Comparison of ENCODE assay signal across 19 cellular contexts in the genomic region with DNA sequence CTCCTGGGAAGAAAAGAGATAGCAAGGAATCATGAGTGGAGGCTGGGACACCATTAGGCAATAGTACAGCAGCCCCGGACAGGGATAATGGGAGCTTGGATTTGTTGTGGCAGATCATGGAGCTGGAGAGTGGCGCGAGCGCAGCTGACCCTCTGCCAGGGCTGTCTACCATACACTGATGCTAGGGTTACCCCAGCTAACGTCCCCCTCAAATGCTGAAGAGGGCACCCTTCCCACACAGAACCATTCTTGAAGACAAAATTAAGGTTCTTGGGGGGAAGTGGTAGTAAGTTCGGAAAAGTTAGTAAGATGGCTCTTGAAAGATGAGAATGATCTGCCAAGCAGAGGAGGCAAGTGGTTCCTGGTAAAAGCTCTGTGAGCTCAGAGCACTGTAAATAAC.
DNase-seq lines count a peak whose midpoint lies in the region; ATAC-seq and TF ChIP-seq lines count a peak whose summit lies in the region.
"Had no signal": no experiment of that assay in that cellular context is flagged by ENCODE, and none has a peak within 500 bp of the region (broad histone marks: within the 10 kb centered on the region; RNA-seq: fewer than 3 reads in every experiment).

No MANE protein-coding gene starts in this region.

- peaks cover 66% of the 10 kb centered on the region for H4K20me1 ChIP-seq in SK-N-SH (ENCODE audit: insufficient read depth)

- H3K4me1 ChIP-seq in SK-N-SH (ENCODE audit: control insufficient read depth in 1 of 2, insufficient read depth in 2 of 2, low read depth in 1 of 2, low read length in 1 of 2): peaks cover 15 to 17% of the 10 kb centered on the region in 2 experiments; a peak in 3 of 4 replicates
- H3K4me1 ChIP-seq: SJCRH30 had no signal

- H3K4me3 ChIP-seq in SK-N-SH (ENCODE audit: low read depth in 2 of 2, low read length in 1 of 2) (no peak overlapping the region), fibroblast of pulmonary artery (replicated peaks; ENCODE audit: low read depth, low read length) (no peak overlapping the region)
- H3K4me3 ChIP-seq: ovary, SJCRH30, vagina had no signal

- H3K27me3 ChIP-seq in SK-N-SH (ENCODE audit: insufficient read depth): no peaks in the 10 kb centered on the region
- H3K27me3 ChIP-seq: ovary, SJCRH30, vagina had no signal

- H2AFZ ChIP-seq in SK-N-SH (ENCODE audit: low read depth): no peak overlapping the region

- H3K9me3 ChIP-seq in SK-N-SH: no peaks in the 10 kb centered on the region
- H3K9me3 ChIP-seq: ovary, SJCRH30, vagina had no signal

- TF ChIP-seq EP300 in SK-N-SH (IDR thresholded peaks at IDR 0.05; ENCODE audit: borderline replicate concordance in 1 of 2, low read depth in 1 of 2, low read length in 1 of 2): no peak

- H3K4me2 ChIP-seq in SK-N-SH: no peak overlapping the region

- DNase-seq in D341Med (ENCODE audit: low spot score) (peak; percentile 59), SK-N-SH (no peak), fibroblast of pulmonary artery (ENCODE audit: low read depth) (no peak), NCI-H2081 (lab: John Stamatoyannopoulos, UW) (no peak)
- DNase-seq: activated CD4-positive, alpha-beta T cell treated with anti-CD3 and anti-CD28 coated beads, Interleukin-2, amount 50 U/mL, for 4 hours; activated naive CD8-positive, alpha-beta T cell treated with anti-CD3 and anti-CD28 coated beads, Interleukin-2, amount 50 U/mL, for 24 hours; activated T-cell treated with anti-CD3 and anti-CD28 coated beads, Interleukin-2, amount 50 U/mL, for 24 hours; central memory CD4-positive, alpha-beta T cell; head of caudate nucleus; NCI-H1092 treated with DMSO at 0.1 percent for 48 hours; ovary; stimulated activated naive CD4-positive, alpha-beta T cell treated with Interleukin-2 at 50 U/mL for 16 hours; T1000 had no signal

- peak; percentile 37 for TF ChIP-seq RAD21 in SK-N-SH (IDR thresholded peaks at IDR 0.05; ENCODE audit: low read length)

- no peaks in the 10 kb centered on the region for H3K9me2 ChIP-seq in SK-N-SH

- no peak overlapping the region for H3K9ac ChIP-seq in SK-N-SH

- TF ChIP-seq CTCF in SK-N-SH (IDR thresholded peaks at IDR 0.05) (peak; percentile 24; the same call in 1 of the 2 replicates), fibroblast of pulmonary artery (IDR thresholded peaks at IDR 0.05; ENCODE audit: low read length, missing control alignments) (peak; percentile 26)

- peaks cover 95% of the 10 kb centered on the region for H3K79me2 ChIP-seq in SK-N-SH (ENCODE audit: insufficient read depth)

- peak overlapping the region in 1 of 2 experiments; percentile 47; a peak in 2 of 4 replicates for H3K27ac ChIP-seq in SK-N-SH (ENCODE audit: low read depth in 2 of 2, low read length in 1 of 2)
- H3K27ac ChIP-seq: ovary, SJCRH30, vagina had no signal

- CTCF ChIA-PET in SK-N-SH (lab: Yijun Ruan, JAX): interaction anchor here (5.0 kb wide), 1 partner anchor 170 kb away, joined by 42 read pairs; no protein-coding TSS in a partner anchor

- ATAC-seq in GM18867 (IDR thresholded peaks at IDR 0.05; ENCODE audit: unreplicated experiment): peak; percentile 56
- ATAC-seq in GM19351 (IDR thresholded peaks at IDR 0.05; ENCODE audit: unreplicated experiment): no peak
- no peak for ATAC-seq in HG02973 (IDR thresholded peaks at IDR 0.05; ENCODE audit: unreplicated experiment)
- no peak for ATAC-seq in GM21360 (IDR thresholded peaks at IDR 0.05; ENCODE audit: unreplicated experiment)
- ATAC-seq: activated naive CD8-positive, alpha-beta T cell treated with anti-CD3 and anti-CD28 coated beads, Interleukin-2, amount 50 U/mL, for 24 hours had no signal

- H3F3A ChIP-seq in SK-N-SH (replicated peaks; ENCODE audit: insufficient read depth): peaks cover 72% of the 10 kb centered on the region

- peaks cover 20 to 51% of the 10 kb centered on the region in 2 experiments for H3K36me3 ChIP-seq in SK-N-SH (replicated peaks in 1 of 2; ENCODE audit: control insufficient read depth in 1 of 2, insufficient read depth in 2 of 2, low read length in 1 of 2)
- H3K36me3 ChIP-seq: ovary, SJCRH30 had no signal

- POLR2A ChIA-PET in SK-N-SH (lab: Yijun Ruan, JAX): no interaction called here

- 64% methylated on average over 3 of the region's 6 CpGs for WGBS in SK-N-SH (ENCODE audit: low lambda C conversion rate)

TF ChIP-seq in SK-N-SH, 30 proteins besides CTCF, POLR2A, EP300 and RAD21:
- TF ChIP-seq RCOR1 (IDR thresholded peaks at IDR 0.05; ENCODE audit: low read length): no peak
- peak; percentile 10; the same call in 1 of the 2 replicates for TF ChIP-seq SMC3 (IDR thresholded peaks at IDR 0.05; ENCODE audit: low read depth, low read length)
- TF ChIP-seq, protein P1, sequence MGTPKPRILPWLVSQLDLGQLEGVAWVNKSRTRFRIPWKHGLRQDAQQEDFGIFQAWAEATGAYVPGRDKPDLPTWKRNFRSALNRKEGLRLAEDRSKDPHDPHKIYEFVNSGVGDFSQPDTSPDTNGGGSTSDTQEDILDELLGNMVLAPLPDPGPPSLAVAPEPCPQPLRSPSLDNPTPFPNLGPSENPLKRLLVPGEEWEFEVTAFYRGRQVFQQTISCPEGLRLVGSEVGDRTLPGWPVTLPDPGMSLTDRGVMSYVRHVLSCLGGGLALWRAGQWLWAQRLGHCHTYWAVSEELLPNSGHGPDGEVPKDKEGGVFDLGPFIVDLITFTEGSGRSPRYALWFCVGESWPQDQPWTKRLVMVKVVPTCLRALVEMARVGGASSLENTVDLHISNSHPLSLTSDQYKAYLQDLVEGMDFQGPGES (IDR thresholded peaks at IDR 0.05; ENCODE audit: low read depth, low read length): no peak
- no peak for TF ChIP-seq NRF1 (IDR thresholded peaks at IDR 0.05; ENCODE audit: low read depth, low read length)
- TF ChIP-seq MEF2A (IDR thresholded peaks at IDR 0.05; ENCODE audit: borderline replicate concordance, low read depth): no peak
- no peak for TF ChIP-seq RFX5 (IDR thresholded peaks at IDR 0.05; ENCODE audit: low read length)
- TF ChIP-seq TAF1 (IDR thresholded peaks at IDR 0.05; ENCODE audit: borderline replicate concordance, low read depth, low read length): no peak
- no peak for TF ChIP-seq EZH2phosphoT487 (IDR thresholded peaks at IDR 0.05; ENCODE audit: borderline replicate concordance, low read depth)
